Comparison of ENCODE assay signal across 8 cellular contexts in genomic region chr15:64701051-64701450, GRCh38.
A peak's percentile ranks its signal among the peaks of the same experiment; 100 is the strongest.
DNase-seq lines count a peak whose midpoint lies in the region; ATAC-seq and TF ChIP-seq lines count a peak whose summit lies in the region.
"Had no signal": no experiment of that assay in that cellular context is flagged by ENCODE, and none has a peak within 500 bp of the region (broad histone marks: within the 10 kb centered on the region; RNA-seq: fewer than 3 reads in every experiment).

No MANE protein-coding gene starts in this region.

- H3K36me3 ChIP-seq in HCT116 (ENCODE audit: control insufficient read depth in 1 of 2, insufficient read depth in 2 of 2, low read length in 2 of 2) (peaks cover 0 to 3% of the 10 kb centered on the region in 2 experiments; a peak in 1 of 4 replicates), iPS-20b (ENCODE audit: insufficient read depth, low read depth, low read length) (peaks cover 29% of the 10 kb centered on the region)

- no peak overlapping the region for H3K27ac Mint-ChIP-seq in activated T-helper 1 cell treated with anti-CD3 and anti-CD28 coated beads, Interleukin-12 subunit alpha, Interleukin-12 subunit beta, Interleukin-2, Interleukin-4 antibody, amounts not matched to agents 30 ng/mL and 10 ng/mL and 1 ng/mL, durations not matched to agents 14 hours and 24 hours and 36 hours
- peak overlapping the region; percentile 91 for H3K27ac Mint-ChIP-seq in stimulated activated memory B cell treated with anti-CD40 and anti-IgM and Interleukin-4, amounts not matched to agents 10 μg/mL and 1 μg/mL and 100 μg/mL, for 72 hours

- no peaks in the 10 kb centered on the region for H3K27me3 Mint-ChIP-seq in activated T-helper 1 cell treated with anti-CD3 and anti-CD28 coated beads, Interleukin-12 subunit alpha, Interleukin-12 subunit beta, Interleukin-2, Interleukin-4 antibody, amounts not matched to agents 30 ng/mL and 10 ng/mL and 1 ng/mL, durations not matched to agents 14 hours and 24 hours and 36 hours (ENCODE audit: insufficient read depth)
- no peaks in the 10 kb centered on the region for H3K27me3 Mint-ChIP-seq in stimulated activated memory B cell treated with anti-CD40 and anti-IgM and Interleukin-4, amounts not matched to agents 10 μg/mL and 1 μg/mL and 100 μg/mL, for 72 hours

- peak overlapping the region; percentile 93 for H3K4me2 ChIP-seq in HCT116 (ENCODE audit: low read length)

- RAD21 ChIA-PET in HCT116 (lab: Charles Lee; ENCODE audit: low non-redundant PET in 1 of 2, low total read pairs in 2 of 2, uncharacterized antibody in 2 of 2, unreplicated experiment in 2 of 2): no interaction called here

- peaks cover 67% of the 10 kb centered on the region for H3K79me2 ChIP-seq in HCT116 (ENCODE audit: insufficient read depth, low read length)

- H2AFZ ChIP-seq in HCT116 (ENCODE audit: low read depth, low read length, poor library complexity, severe bottlenecking): no peak overlapping the region

- peak overlapping the region; percentile 82 for H3K4me3 Mint-ChIP-seq in activated T-helper 1 cell treated with anti-CD3 and anti-CD28 coated beads, Interleukin-12 subunit alpha, Interleukin-12 subunit beta, Interleukin-2, Interleukin-4 antibody, amounts not matched to agents 30 ng/mL and 10 ng/mL and 1 ng/mL, durations not matched to agents 14 hours and 24 hours and 36 hours
- peak overlapping the region; percentile 93 for H3K4me3 Mint-ChIP-seq in stimulated activated memory B cell treated with anti-CD40 and anti-IgM and Interleukin-4, amounts not matched to agents 10 μg/mL and 1 μg/mL and 100 μg/mL, for 72 hours

- peaks cover 31 to 55% of the 10 kb centered on the region in 2 experiments for H3K4me1 ChIP-seq in HCT116 (ENCODE audit: control insufficient read depth in 1 of 2, insufficient read depth in 2 of 2, low read length in 2 of 2)
- peaks cover 37% of the 10 kb centered on the region for H3K4me1 ChIP-seq in iPS-20b (ENCODE audit: insufficient read depth, low read length)

- ATAC-seq in HCT116: no peak
- ATAC-seq in stimulated activated memory B cell treated with anti-CD40 and anti-IgM and Interleukin-4, amounts not matched to agents 10 μg/mL and 1 μg/mL and 100 μg/mL, for 72 hours: no peak
- ATAC-seq in GM18858 (IDR thresholded peaks at IDR 0.05; ENCODE audit: unreplicated experiment): no peak
- ATAC-seq in GM19455 (IDR thresholded peaks at IDR 0.05; ENCODE audit: unreplicated experiment): no peak

- DNase-seq in HCT116 (ENCODE audit: low read depth, low spot score) (no peak), kidney glomerular epithelial cell (lab: John Stamatoyannopoulos, UW) (no peak)
- DNase-seq in activated T-helper 1 cell treated with anti-CD3 and anti-CD28 coated beads, Interleukin-12 subunit alpha, Interleukin-12 subunit beta, Interleukin-2, Interleukin-4 antibody, amounts not matched to agents 30 ng/mL and 10 ng/mL and 1 ng/mL, durations not matched to agents 14 hours and 24 hours and 36 hours (ENCODE audit: low spot score): no peak
- DNase-seq: activated gamma-delta T cell had no signal

- TF ChIP-seq POLR2A in HCT116 (IDR thresholded peaks at IDR 0.05; ENCODE audit: borderline replicate concordance, extremely low read depth, insufficient read depth, insufficient read length): no peak

- BruUV-seq in HCT116 (replicated peaks; lab: Mats Ljungman, UMichigan): no TSS peak

- TF ChIP-seq CTCF in HCT116 (IDR thresholded peaks at IDR 0.05 in 2 of 3, conservative IDR thresholded peaks at IDR 0.05 in 1 of 3; ENCODE audit: borderline replicate concordance in 1 of 3, insufficient read depth in 1 of 3, low read depth in 2 of 3, low read length in 2 of 3): no peak

- no peak for TF ChIP-seq RAD21 in HCT116 (IDR thresholded peaks at IDR 0.05; ENCODE audit: low read depth)

- H3K27me3 ChIP-seq in HCT116 (ENCODE audit: insufficient read depth, low read length) (no peaks in the 10 kb centered on the region), iPS-20b (ENCODE audit: insufficient read depth, low read length) (no peaks in the 10 kb centered on the region)

- intact Hi-C loops in HCT116 (cut with micrococcal nuclease): no loop called here
- intact Hi-C loops in activated T-helper 1 cell treated with anti-CD3 and anti-CD28 coated beads, Interleukin-12 subunit alpha, Interleukin-12 subunit beta, Interleukin-2, Interleukin-4 antibody, amounts not matched to agents 30 ng/mL and 10 ng/mL and 1 ng/mL, durations not matched to agents 14 hours and 24 hours and 36 hours (cut with micrococcal nuclease): loop anchor here (5.0 kb wide), 1 partner anchor 259 kb away; no protein-coding TSS in a partner anchor

- H3K9me2 ChIP-seq in HCT116 (ENCODE audit: insufficient read depth): no peaks in the 10 kb centered on the region

- H4K20me1 ChIP-seq in HCT116 (ENCODE audit: insufficient read depth): peaks cover 11% of the 10 kb centered on the region; the same call in 1 of the 2 replicates

- peaks cover 62% of the 10 kb centered on the region for H3K4me1 Mint-ChIP-seq in activated T-helper 1 cell treated with anti-CD3 and anti-CD28 coated beads, Interleukin-12 subunit alpha, Interleukin-12 subunit beta, Interleukin-2, Interleukin-4 antibody, amounts not matched to agents 30 ng/mL and 10 ng/mL and 1 ng/mL, durations not matched to agents 14 hours and 24 hours and 36 hours (ENCODE audit: low read depth)
- peaks cover 73% of the 10 kb centered on the region for H3K4me1 Mint-ChIP-seq in stimulated activated memory B cell treated with anti-CD40 and anti-IgM and Interleukin-4, amounts not matched to agents 10 μg/mL and 1 μg/mL and 100 μg/mL, for 72 hours

- H3K4me3 ChIP-seq in HCT116 (replicated peaks in 1 of 2; ENCODE audit: low read depth in 1 of 2, low read length in 2 of 2) (peak overlapping the region in 1 of 2 experiments; percentile 89; a peak in 1 of 4 replicates), iPS-20b (ENCODE audit: low read length) (peak overlapping the region; percentile 76)

- peak overlapping the region; percentile 82; the same call in 1 of the 2 replicates for H3K9ac ChIP-seq in HCT116 (ENCODE audit: low read length)
- peak overlapping the region; percentile 89 for H3K9ac ChIP-seq in iPS-20b (ENCODE audit: low read depth, low read length)

- no peaks in the 10 kb centered on the region for H3K9me3 Mint-ChIP-seq in activated T-helper 1 cell treated with anti-CD3 and anti-CD28 coated beads, Interleukin-12 subunit alpha, Interleukin-12 subunit beta, Interleukin-2, Interleukin-4 antibody, amounts not matched to agents 30 ng/mL and 10 ng/mL and 1 ng/mL, durations not matched to agents 14 hours and 24 hours and 36 hours
- no peaks in the 10 kb centered on the region for H3K9me3 Mint-ChIP-seq in stimulated activated memory B cell treated with anti-CD40 and anti-IgM and Interleukin-4, amounts not matched to agents 10 μg/mL and 1 μg/mL and 100 μg/mL, for 72 hours

- peaks cover 13% of the 10 kb centered on the region for H3K36me3 Mint-ChIP-seq in activated T-helper 1 cell treated with anti-CD3 and anti-CD28 coated beads, Interleukin-12 subunit alpha, Interleukin-12 subunit beta, Interleukin-2, Interleukin-4 antibody, amounts not matched to agents 30 ng/mL and 10 ng/mL and 1 ng/mL, durations not matched to agents 14 hours and 24 hours and 36 hours (ENCODE audit: low read depth)
- H3K36me3 Mint-ChIP-seq in stimulated activated memory B cell treated with anti-CD40 and anti-IgM and Interleukin-4, amounts not matched to agents 10 μg/mL and 1 μg/mL and 100 μg/mL, for 72 hours: peaks cover 7% of the 10 kb centered on the region

- CTCF ChIA-PET in HCT116 (lab: Charles Lee): no interaction called here

- H3K9me3 ChIP-seq in HCT116 (ENCODE audit: control insufficient read depth in 1 of 2, insufficient read depth in 1 of 2, low read depth in 1 of 2, low read length in 2 of 2) (no peaks in the 10 kb centered on the region), iPS-20b (ENCODE audit: insufficient read depth, low read depth, low read length) (no peaks in the 10 kb centered on the region)

- POLR2A ChIA-PET in HCT116 (lab: Charles Lee): no interaction called here

- no peak overlapping the region for H3K27ac ChIP-seq in HCT116 (ENCODE audit: low read depth, low read length)
- H3K27ac ChIP-seq in iPS-20b (ENCODE audit: low read length): peak overlapping the region; percentile 95

TF ChIP-seq in HCT116, 20 proteins besides CTCF, POLR2A, EP300 and RAD21:
- TF ChIP-seq SRF (IDR thresholded peaks at IDR 0.05; ENCODE audit: low read depth): no peak
- no peak for TF ChIP-seq ZNF274 (IDR thresholded peaks at IDR 0.05; ENCODE audit: low read depth, low read length)
- TF ChIP-seq MAX (IDR thresholded peaks at IDR 0.05): no peak
- TF ChIP-seq CBX3 (IDR thresholded peaks at IDR 0.05; ENCODE audit: low read depth): no peak
- no peak for TF ChIP-seq SP1 (IDR thresholded peaks at IDR 0.05; ENCODE audit: low read depth)
- TF ChIP-seq EGR1 (IDR thresholded peaks at IDR 0.05; ENCODE audit: low read depth): no peak
TF ChIP-seq in HCT116: peak in this region for 0.
